ENCODE assay signal across 1 cellular context in genomic region chr17:63841350-63842172, GRCh38.
TF ChIP-seq lines count a peak whose summit lies in the region.

No MANE protein-coding gene starts in this region.

TF ChIP-seq in HepG2, 621 proteins besides CTCF, POLR2A, EP300 and RAD21 (continued from another document and continues in another):
- TF ChIP-seq ZNF142 (CRISPR knock-in tag; IDR thresholded peaks at IDR 0.05) (0 out of 2 replicates have a peak, but pooled peaks have one; percentile 56), FOXJ3 (CRISPR knock-in tag; IDR thresholded peaks at IDR 0.05; ENCODE audit: borderline replicate concordance) (0 out of 2 replicates have a peak, but pooled peaks have one; percentile 29), ZNF550 (CRISPR knock-in tag; IDR thresholded peaks at IDR 0.05; ENCODE audit: borderline replicate concordance) (0 out of 2 replicates have a peak, but pooled peaks have one; percentile 45), ZNF263 (CRISPR knock-in tag; IDR thresholded peaks at IDR 0.05) (peak; percentile 95), XBP1 (CRISPR knock-in tag; IDR thresholded peaks at IDR 0.05) (0 out of 2 replicates have a peak, but pooled peaks have one; percentile 13), KDM1A (CRISPR knock-in tag; IDR thresholded peaks at IDR 0.05) (no peak), ZNF160 (CRISPR knock-in tag; IDR thresholded peaks at IDR 0.05) (0 out of 2 replicates have a peak, but pooled peaks have one; percentile 8), ZNF557 (CRISPR knock-in tag; IDR thresholded peaks at IDR 0.05) (no peak), THAP11 (CRISPR knock-in tag; IDR thresholded peaks at IDR 0.05) (no peak), ZNF256 (CRISPR knock-in tag; conservative IDR thresholded peaks at IDR 0.05) (0 out of 2 replicates have a peak, but pooled peaks have one; percentile 7), ZNF776 (CRISPR knock-in tag; IDR thresholded peaks at IDR 0.05) (peak; percentile 25; the same call in 1 of the 2 replicates), ISL2 (CRISPR knock-in tag; IDR thresholded peaks at IDR 0.05) (0 out of 2 replicates have a peak, but pooled peaks have one; percentile 11), ZNF788 (CRISPR knock-in tag; IDR thresholded peaks at IDR 0.05; ENCODE audit: borderline replicate concordance) (peak; percentile 66; the same call in 1 of the 2 replicates), ZNF777 (CRISPR knock-in tag; IDR thresholded peaks at IDR 0.05) (no peak), ZNF280D (CRISPR knock-in tag; IDR thresholded peaks at IDR 0.05) (peak; percentile 69; the same call in 1 of the 2 replicates), AGO2 (optimal IDR thresholded peaks at IDR 0.05; ENCODE audit: low read depth, low read length) (peak; percentile 16), ZNF605 (CRISPR knock-in tag; IDR thresholded peaks at IDR 0.05) (peak; percentile 91), RXRA (CRISPR knock-in tag; IDR thresholded peaks at IDR 0.05) (peak; percentile 36; the same call in 1 of the 2 replicates), PRDM4 (CRISPR knock-in tag; IDR thresholded peaks at IDR 0.05; ENCODE audit: borderline replicate concordance) (no peak), PHF20 (CRISPR knock-in tag; IDR thresholded peaks at IDR 0.05) (peak; percentile 18; the same call in 1 of the 2 replicates), ARID4A (CRISPR knock-in tag; IDR thresholded peaks at IDR 0.05; ENCODE audit: borderline replicate concordance) (peak; percentile 78), FIP1L1 (IDR thresholded peaks at IDR 0.05; ENCODE audit: borderline replicate concordance, insufficient read depth, low read depth, low read length) (no peak), ZNF740 (CRISPR knock-in tag; IDR thresholded peaks at IDR 0.05) (0 out of 2 replicates have a peak, but pooled peaks have one; percentile 47), TBP (CRISPR knock-in tag; IDR thresholded peaks at IDR 0.05) (0 out of 2 replicates have a peak, but pooled peaks have one; percentile 34), TAF1 (CRISPR knock-in tag; IDR thresholded peaks at IDR 0.05) (peak; percentile 54), HNRNPH1 (optimal IDR thresholded peaks at IDR 0.05; ENCODE audit: low read depth, low read length) (peak; percentile 69), NR2F6 (IDR thresholded peaks at IDR 0.05) (no peak), NR2F6 (CRISPR knock-in tag; IDR thresholded peaks at IDR 0.05) (peak; percentile 19; the same call in 1 of the 2 replicates)
- TF ChIP-seq, protein P1, sequence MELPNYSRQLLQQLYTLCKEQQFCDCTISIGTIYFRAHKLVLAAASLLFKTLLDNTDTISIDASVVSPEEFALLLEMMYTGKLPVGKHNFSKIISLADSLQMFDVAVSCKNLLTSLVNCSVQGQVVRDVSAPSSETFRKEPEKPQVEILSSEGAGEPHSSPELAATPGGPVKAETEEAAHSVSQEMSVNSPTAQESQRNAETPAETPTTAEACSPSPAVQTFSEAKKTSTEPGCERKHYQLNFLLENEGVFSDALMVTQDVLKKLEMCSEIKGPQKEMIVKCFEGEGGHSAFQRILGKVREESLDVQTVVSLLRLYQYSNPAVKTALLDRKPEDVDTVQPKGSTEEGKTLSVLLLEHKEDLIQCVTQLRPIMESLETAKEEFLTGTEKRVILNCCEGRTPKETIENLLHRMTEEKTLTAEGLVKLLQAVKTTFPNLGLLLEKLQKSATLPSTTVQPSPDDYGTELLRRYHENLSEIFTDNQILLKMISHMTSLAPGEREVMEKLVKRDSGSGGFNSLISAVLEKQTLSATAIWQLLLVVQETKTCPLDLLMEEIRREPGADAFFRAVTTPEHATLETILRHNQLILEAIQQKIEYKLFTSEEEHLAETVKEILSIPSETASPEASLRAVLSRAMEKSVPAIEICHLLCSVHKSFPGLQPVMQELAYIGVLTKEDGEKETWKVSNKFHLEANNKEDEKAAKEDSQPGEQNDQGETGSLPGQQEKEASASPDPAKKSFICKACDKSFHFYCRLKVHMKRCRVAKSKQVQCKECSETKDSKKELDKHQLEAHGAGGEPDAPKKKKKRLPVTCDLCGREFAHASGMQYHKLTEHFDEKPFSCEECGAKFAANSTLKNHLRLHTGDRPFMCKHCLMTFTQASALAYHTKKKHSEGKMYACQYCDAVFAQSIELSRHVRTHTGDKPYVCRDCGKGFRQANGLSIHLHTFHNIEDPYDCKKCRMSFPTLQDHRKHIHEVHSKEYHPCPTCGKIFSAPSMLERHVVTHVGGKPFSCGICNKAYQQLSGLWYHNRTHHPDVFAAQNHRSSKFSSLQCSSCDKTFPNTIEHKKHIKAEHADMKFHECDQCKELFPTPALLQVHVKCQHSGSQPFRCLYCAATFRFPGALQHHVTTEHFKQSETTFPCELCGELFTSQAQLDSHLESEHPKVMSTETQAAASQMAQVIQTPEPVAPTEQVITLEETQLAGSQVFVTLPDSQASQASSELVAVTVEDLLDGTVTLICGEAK (IDR thresholded peaks at IDR 0.05): no peak
- TF ChIP-seq, protein P1 (CRISPR knock-in tag; IDR thresholded peaks at IDR 0.05): peak; percentile 88
